8 cellular contexts compared by ENCODE assay signal in the genomic region with DNA sequence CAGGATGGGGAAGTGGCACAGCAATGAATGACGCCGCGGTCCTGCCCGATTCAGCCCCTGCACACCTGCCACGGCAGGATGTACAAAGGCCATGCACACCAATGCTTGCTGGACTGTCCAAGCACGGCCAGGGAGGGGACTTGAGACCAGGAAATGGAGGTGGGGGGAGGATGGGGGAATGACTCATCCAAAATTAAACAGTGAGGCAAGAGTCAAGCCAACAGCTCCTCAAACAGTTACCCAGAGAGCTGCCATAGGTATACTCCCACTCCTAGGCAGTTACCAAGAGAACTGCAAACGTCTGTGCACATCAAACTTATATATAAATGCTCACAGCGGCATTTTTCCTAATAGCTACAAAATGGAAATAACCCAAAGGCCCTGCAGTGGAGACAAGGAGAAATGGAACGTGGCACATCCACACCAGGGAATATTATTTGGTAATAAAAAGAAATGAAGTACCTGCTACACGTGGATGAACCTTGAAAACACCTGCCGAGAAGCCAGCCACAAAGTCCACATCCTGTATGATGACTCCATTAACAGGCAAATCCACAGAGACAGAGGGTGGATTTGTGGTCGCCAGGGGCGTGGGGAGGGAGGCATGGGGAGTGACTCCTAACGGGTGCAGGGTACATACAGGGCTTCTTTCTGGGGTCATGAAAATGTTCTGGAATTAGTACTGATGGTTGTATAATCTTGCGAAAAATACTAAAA. TPM values are rescaled to one million over a fixed set of nuclear protein-coding genes. Genes with fewer than 3 reads are reported as not detected.
A peak's percentile ranks its signal among the peaks of the same experiment; 100 is the strongest.
DNase-seq lines count a peak whose midpoint lies in the region; ATAC-seq and TF ChIP-seq lines count a peak whose summit lies in the region.

No MANE protein-coding gene starts in this region.

- no peaks in the 10 kb centered on the region for H3K9me3 ChIP-seq in muscle layer of duodenum (ENCODE audit: control insufficient read depth in 1 of 2, low read length in 2 of 2)

- H3K4me3 ChIP-seq in coronary artery (peak overlapping the region; percentile 18), muscle layer of duodenum (ENCODE audit: low read depth in 1 of 2, low read length in 2 of 2) (peak overlapping the region in 1 of 2 donors; percentile 19)

- no peaks in the 10 kb centered on the region for H3K27me3 Mint-ChIP-seq in natural killer cell treated with Interleukin-12 subunit alpha and Interleukin-12 subunit beta and Interleukin-15 and Interleukin-18, amount 100 ng/mL, for 72 hours
- no peaks in the 10 kb centered on the region for H3K27me3 Mint-ChIP-seq in natural killer cell (ENCODE audit: low read depth in 2 of 2)

- H3K27ac ChIP-seq in coronary artery (peak overlapping the region; percentile 91 to 92), muscle layer of duodenum (ENCODE audit: low read length) (peak overlapping the region; percentile 76)

- peaks cover 5% of the 10 kb centered on the region for H3K36me3 Mint-ChIP-seq in natural killer cell treated with Interleukin-12 subunit alpha and Interleukin-12 subunit beta and Interleukin-15 and Interleukin-18, amount 100 ng/mL, for 72 hours
- H3K36me3 Mint-ChIP-seq in natural killer cell = peaks cover 8% of the 10 kb centered on the region

- DNase-seq in natural killer cell treated with Interleukin-12 subunit alpha and Interleukin-12 subunit beta and Interleukin-15 and Interleukin-18, amount 100 ng/mL, for 72 hours (ENCODE audit: low spot score) = no peak
- DNase-seq in natural killer cell (no peak), RKO (ENCODE audit: low spot score) (peak; percentile 74), coronary artery (ENCODE audit: low spot score) (peak; percentile 85), NCI-H526 treated with DMSO at 0.1 percent for 48 hours (lab: John Stamatoyannopoulos, UW) (no peak)

- no peaks in the 10 kb centered on the region for H3K27me3 ChIP-seq in muscle layer of duodenum (ENCODE audit: low read depth, low read length)

- peaks cover 21 to 46% of the 10 kb centered on the region in 2 donors for H3K4me1 ChIP-seq in muscle layer of duodenum (ENCODE audit: control insufficient read depth in 1 of 2, insufficient read depth in 2 of 2, low read length in 2 of 2)

- intact Hi-C loops in natural killer cell (cut with micrococcal nuclease) = no loop called here

- H3K27ac Mint-ChIP-seq in natural killer cell treated with Interleukin-12 subunit alpha and Interleukin-12 subunit beta and Interleukin-15 and Interleukin-18, amount 100 ng/mL, for 72 hours = peak overlapping the region in 1 of 2 donors; percentile 57
- peak overlapping the region in 1 of 2 donors; percentile 73 for H3K27ac Mint-ChIP-seq in natural killer cell

- no peak for TF ChIP-seq CTCF in natural killer cell (IDR thresholded peaks at IDR 0.05)
- TF ChIP-seq CTCF in coronary artery (IDR thresholded peaks at IDR 0.05) = no peak

- H3K4me1 Mint-ChIP-seq in natural killer cell treated with Interleukin-12 subunit alpha and Interleukin-12 subunit beta and Interleukin-15 and Interleukin-18, amount 100 ng/mL, for 72 hours (ENCODE audit: low read depth in 2 of 2) = peaks cover 4 to 12% of the 10 kb centered on the region in 2 donors
- H3K4me1 Mint-ChIP-seq in natural killer cell = peaks cover 0 to 21% of the 10 kb centered on the region in 2 donors

- no peaks in the 10 kb centered on the region for H3K9me3 Mint-ChIP-seq in natural killer cell treated with Interleukin-12 subunit alpha and Interleukin-12 subunit beta and Interleukin-15 and Interleukin-18, amount 100 ng/mL, for 72 hours
- H3K9me3 Mint-ChIP-seq in natural killer cell = no peaks in the 10 kb centered on the region

- H3K36me3 ChIP-seq in muscle layer of duodenum (ENCODE audit: control insufficient read depth in 1 of 2, insufficient read depth in 2 of 2, low read length in 2 of 2) = peaks cover 0 to 5% of the 10 kb centered on the region in 2 donors

- peak; percentile 24 to 49 for ATAC-seq in natural killer cell treated with Interleukin-12 subunit alpha and Interleukin-12 subunit beta and Interleukin-15 and Interleukin-18, amount 100 ng/mL, for 72 hours
- ATAC-seq in natural killer cell (no peak), HG03342 (IDR thresholded peaks at IDR 0.05; ENCODE audit: unreplicated experiment) (no peak), HG03095 (IDR thresholded peaks at IDR 0.05; ENCODE audit: unreplicated experiment) (no peak)

- no peak overlapping the region for H3K4me3 Mint-ChIP-seq in natural killer cell treated with Interleukin-12 subunit alpha and Interleukin-12 subunit beta and Interleukin-15 and Interleukin-18, amount 100 ng/mL, for 72 hours
- no peak overlapping the region for H3K4me3 Mint-ChIP-seq in natural killer cell

RNA-seq across cellular contexts. Expression of a gene that starts 54.1 kb away (rescaled TPM):
- total RNA-seq in natural killer cell treated with Interleukin-12 subunit alpha and Interleukin-12 subunit beta and Interleukin-15 and Interleukin-18, amount 100 ng/mL, for 72 hours = 10 to 100 TPM; 33.6 to 50.9 TPM
- total RNA-seq in natural killer cell = 10 to 100 TPM; 33.9 to 45.6 (median 43.4) TPM

Comparison
In these comparisons a context has a peak if more than half of its experiments do, and no peak if none do; other contexts are left out.
1. ATAC-seq: peak in natural killer cell treated with Interleukin-12 subunit alpha and Interleukin-12 subunit beta and Interleukin-15 and Interleukin-18, amount 100 ng/mL, for 72 hours (2 of 2); none in natural killer cell (0 of 3), HG03342 (single experiment) and HG03095 (single experiment).
2. DNase-seq: peak in RKO (single experiment) and coronary artery (single experiment); none in natural killer cell treated with Interleukin-12 subunit alpha and Interleukin-12 subunit beta and Interleukin-15 and Interleukin-18, amount 100 ng/mL, for 72 hours (single experiment), natural killer cell (single experiment) and NCI-H526 treated with DMSO at 0.1 percent for 48 hours (single experiment).